1 cellular context compared by ENCODE assay signal in the genomic region with DNA sequence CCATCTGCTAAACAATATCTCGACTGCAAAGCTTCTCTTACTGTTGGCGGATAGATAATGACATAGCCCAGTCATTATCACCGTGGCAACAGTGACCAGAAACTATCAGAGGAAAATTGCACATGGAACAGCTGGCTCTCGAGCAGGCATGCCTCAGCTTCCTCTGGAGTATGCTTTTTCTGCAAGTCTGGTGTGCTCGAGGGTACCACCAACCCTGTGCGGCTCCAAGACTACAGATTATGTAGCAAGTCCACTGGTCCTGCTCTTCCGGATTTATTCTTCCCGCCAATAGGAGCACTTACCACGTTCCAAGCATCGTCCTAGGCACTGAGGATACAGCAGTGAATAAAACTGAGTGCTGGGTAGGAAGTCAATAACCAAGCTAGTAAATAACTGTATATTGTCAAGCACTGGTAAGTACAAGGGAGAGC.
TF ChIP-seq lines count a peak whose summit lies in the region.

No MANE protein-coding gene starts in this region.

TF ChIP-seq in HEK293, 187 proteins besides CTCF, POLR2A, EP300 and RAD21 (continued from another document):
- no peak for TF ChIP-seq GLIS1 (tag by site-specific recombination; IDR thresholded peaks at IDR 0.05)
- TF ChIP-seq ZNF571 (tag by site-specific recombination; IDR thresholded peaks at IDR 0.05) = no peak
- TF ChIP-seq OSR2 (tag by site-specific recombination; IDR thresholded peaks at IDR 0.05) = no peak
